Comparison of ENCODE assay signal across 21 cellular contexts in genomic region chr2:206707164-206707701, GRCh38. TPM values are rescaled to one million over a fixed set of nuclear protein-coding genes. Genes with fewer than 3 reads are reported as not detected.
DNase-seq lines count a peak whose midpoint lies in the region; ATAC-seq and TF ChIP-seq lines count a peak whose summit lies in the region.
"Had no signal": no experiment of that assay in that cellular context is flagged by ENCODE, and none has a peak within 500 bp of the region (broad histone marks: within the 10 kb centered on the region; RNA-seq: fewer than 3 reads in every experiment).

No MANE protein-coding gene starts in this region.

- H3K27me3 Mint-ChIP-seq in activated naive CD4-positive, alpha-beta T cell treated with anti-CD3 and anti-CD28 coated beads, Interleukin-2, amount 10 ng/mL, durations not matched to agents 7 days and 5 days = peaks cover 7% of the 10 kb centered on the region
- peaks cover 45% of the 10 kb centered on the region for H3K27me3 Mint-ChIP-seq in progenitor cell of endocrine pancreas

- H3K4me1 ChIP-seq in colonic mucosa (no peaks in the 10 kb centered on the region), osteoblast (ENCODE audit: insufficient read depth, low read length) (no peaks in the 10 kb centered on the region)
- H3K4me1 ChIP-seq: A549, BLaER1 had no signal

- TF ChIP-seq CTCF in colonic mucosa (IDR thresholded peaks at IDR 0.05) = no peak
- TF ChIP-seq CTCF in osteoblast (IDR thresholded peaks at IDR 0.05; ENCODE audit: extremely low read depth, low read depth, low read length) = no peak
- TF ChIP-seq CTCF in progenitor cell of endocrine pancreas (IDR thresholded peaks at IDR 0.05; ENCODE audit: unreplicated experiment) = no peak

- H3K4me1 Mint-ChIP-seq in activated naive CD4-positive, alpha-beta T cell treated with anti-CD3 and anti-CD28 coated beads, Interleukin-2, amount 10 ng/mL, durations not matched to agents 7 days and 5 days = no peaks in the 10 kb centered on the region
- no peaks in the 10 kb centered on the region for H3K4me1 Mint-ChIP-seq in progenitor cell of endocrine pancreas (ENCODE audit: low read depth)
- H3K4me1 Mint-ChIP-seq: CD4-positive, alpha-beta memory T cell had no signal

- no peak for ATAC-seq in HG03520 (IDR thresholded peaks at IDR 0.05; ENCODE audit: unreplicated experiment)
- ATAC-seq: A549 had no signal

- no peak overlapping the region for H3K4me3 ChIP-seq in colonic mucosa
- H3K4me3 ChIP-seq in osteoblast (ENCODE audit: insufficient read depth, low read length) = no peak overlapping the region
- H3K4me3 ChIP-seq: A549, BLaER1 had no signal

- H3K4me3 Mint-ChIP-seq in activated naive CD4-positive, alpha-beta T cell treated with anti-CD3 and anti-CD28 coated beads, Interleukin-2, amount 10 ng/mL, durations not matched to agents 7 days and 5 days = no peak overlapping the region
- no peak overlapping the region for H3K4me3 Mint-ChIP-seq in progenitor cell of endocrine pancreas (ENCODE audit: low read depth)
- H3K4me3 Mint-ChIP-seq: CD14-positive monocyte; CD4-positive, alpha-beta memory T cell had no signal

- no peak overlapping the region for H2AFZ ChIP-seq in osteoblast (ENCODE audit: low read length)

- no peaks in the 10 kb centered on the region for H3K36me3 Mint-ChIP-seq in activated naive CD4-positive, alpha-beta T cell treated with anti-CD3 and anti-CD28 coated beads, Interleukin-2, amount 10 ng/mL, durations not matched to agents 7 days and 5 days
- H3K36me3 Mint-ChIP-seq in progenitor cell of endocrine pancreas (ENCODE audit: insufficient read depth) = no peaks in the 10 kb centered on the region
- H3K36me3 Mint-ChIP-seq: CD14-positive monocyte; CD4-positive, alpha-beta memory T cell had no signal

- H3K27ac ChIP-seq in colonic mucosa (no peak overlapping the region), osteoblast (ENCODE audit: low read depth, low read length) (no peak overlapping the region)
- H3K27ac ChIP-seq: 22Rv1, A549, BLaER1 had no signal

- CTCF ChIA-PET in activated naive CD4-positive, alpha-beta T cell treated with anti-CD3 and anti-CD28 coated beads, Interleukin-2, amount 10 ng/mL, durations not matched to agents 7 days and 5 days (lab: Charles Lee) = interaction anchor here (0.7 kb wide), 1 partner anchor 86 kb away, joined by 3 read pairs; no protein-coding TSS in a partner anchor

- intact Hi-C loops in colonic mucosa (cut with DNase I) = no loop called here

- H3K9me3 ChIP-seq in colonic mucosa (no peaks in the 10 kb centered on the region), osteoblast (ENCODE audit: low read depth, low read length) (no peaks in the 10 kb centered on the region)
- H3K9me3 ChIP-seq: A549, BLaER1 had no signal

- H3K79me2 ChIP-seq in osteoblast (ENCODE audit: insufficient read depth, low read length) = no peaks in the 10 kb centered on the region

- no peaks in the 10 kb centered on the region for H3K36me3 ChIP-seq in colonic mucosa
- no peaks in the 10 kb centered on the region for H3K36me3 ChIP-seq in osteoblast (ENCODE audit: insufficient read depth, low read length)
- H3K36me3 ChIP-seq: BLaER1 had no signal

- DNase-seq in activated naive CD4-positive, alpha-beta T cell treated with anti-CD3 and anti-CD28 coated beads, Interleukin-2, amount 10 ng/mL, durations not matched to agents 7 days and 5 days = no peak
- DNase-seq in activated naive CD4-positive, alpha-beta T cell (lab: John Stamatoyannopoulos, UW) = no peak
- DNase-seq in colonic mucosa = peak; percentile 23
- DNase-seq in osteoblast (ENCODE audit: insufficient read length, low spot score, missing footprints) = peak; percentile 41
- no peak for DNase-seq in progenitor cell of endocrine pancreas (ENCODE audit: low spot score, unreplicated experiment)
- no peak for DNase-seq in middle frontal gyrus (ENCODE audit: extremely low spot score, low spot score)
- no peak for DNase-seq in NK-92 treated with Interleukin-12 subunit alpha and Interleukin-12 subunit beta, amount 100 ng/mL, for 24 hours (lab: John Stamatoyannopoulos, UW)
- DNase-seq: AML-193; CD4-positive, alpha-beta memory T cell; DMS153; DMS79; GDM1; GOT3; H7; IMR-90 had no signal

- no peaks in the 10 kb centered on the region for H3K9me3 Mint-ChIP-seq in activated naive CD4-positive, alpha-beta T cell treated with anti-CD3 and anti-CD28 coated beads, Interleukin-2, amount 10 ng/mL, durations not matched to agents 7 days and 5 days
- H3K9me3 Mint-ChIP-seq in progenitor cell of endocrine pancreas (ENCODE audit: low read depth) = no peaks in the 10 kb centered on the region
- H3K9me3 Mint-ChIP-seq: CD14-positive monocyte; CD4-positive, alpha-beta memory T cell had no signal

- H3K27ac Mint-ChIP-seq in activated naive CD4-positive, alpha-beta T cell treated with anti-CD3 and anti-CD28 coated beads, Interleukin-2, amount 10 ng/mL, durations not matched to agents 7 days and 5 days = peak overlapping the region; percentile 12
- H3K27ac Mint-ChIP-seq in progenitor cell of endocrine pancreas = no peak overlapping the region
- H3K27ac Mint-ChIP-seq: CD14-positive monocyte; CD4-positive, alpha-beta memory T cell had no signal

- H4K20me1 ChIP-seq in osteoblast (ENCODE audit: insufficient read depth, low read length) = no peaks in the 10 kb centered on the region
- H4K20me1 ChIP-seq: BLaER1 had no signal

- H3K9ac ChIP-seq in colonic mucosa (ENCODE audit: low read depth in 2 of 2, low read length in 2 of 2) = no peak overlapping the region
- H3K9ac ChIP-seq: BLaER1 had no signal

- no peaks in the 10 kb centered on the region for H3K27me3 ChIP-seq in colonic mucosa
- peaks cover 7% of the 10 kb centered on the region for H3K27me3 ChIP-seq in osteoblast (ENCODE audit: insufficient read depth, low read length)
- H3K27me3 ChIP-seq: BLaER1 had no signal

- H3K4me2 ChIP-seq in osteoblast (ENCODE audit: insufficient read depth, low read length) = no peak overlapping the region
- H3K4me2 ChIP-seq: A549, BLaER1 had no signal

RNA-seq across cellular contexts. Expression of gene DYTN, which starts 11.0 kb away (rescaled TPM):
- total RNA-seq in colonic mucosa (not detected), osteoblast (not detected in 2 replicates), progenitor cell of endocrine pancreas (not detected in 2 replicates)
- total RNA-seq: CD4-positive, alpha-beta memory T cell; Daoy; H7; IMR-90 had no signal

RNA-seq across cellular contexts. Expression of gene MDH1B, which starts 57.9 kb away (rescaled TPM):
- total RNA-seq in colonic mucosa = under 1 TPM; 0.37 to 0.50 TPM
- 0.88 and 2.2 TPM in 2 replicates for total RNA-seq in osteoblast
- 2.8 and 3.0 TPM in 2 replicates for total RNA-seq in progenitor cell of endocrine pancreas

RNA-seq across cellular contexts. Expression of gene FASTKD2, which starts 58.2 kb away (rescaled TPM):
- total RNA-seq in colonic mucosa = 10 to 100 TPM; 18.1 to 23.8 TPM
- total RNA-seq in osteoblast = 35.8 and 39.2 TPM in 2 replicates
- 28.3 and 28.6 TPM in 2 replicates for total RNA-seq in progenitor cell of endocrine pancreas

Comparison
In these comparisons a context has a peak if more than half of its experiments do, and no peak if none do; other contexts are left out.
1. DNase-seq: peak in colonic mucosa (single experiment) and osteoblast (single experiment); none in activated naive CD4-positive, alpha-beta T cell treated with anti-CD3 and anti-CD28 coated beads, Interleukin-2, amount 10 ng/mL, durations not matched to agents 7 days and 5 days (single experiment), activated naive CD4-positive, alpha-beta T cell (0 of 4), progenitor cell of endocrine pancreas (single experiment), middle frontal gyrus (single experiment) and NK-92 treated with Interleukin-12 subunit alpha and Interleukin-12 subunit beta, amount 100 ng/mL, for 24 hours (single experiment).